ENCODE assay signal across 8 cellular contexts in genomic region chr11:89557338-89557737, GRCh38.
DNase-seq lines count a peak whose midpoint lies in the region; ATAC-seq, FAIRE-seq and TF ChIP-seq lines count a peak whose summit lies in the region.
"Not testable (repeated sequence)": the region's sequence is repeated elsewhere in the genome, so short reads cannot be mapped to it uniquely, and the experiment has no call there.

No MANE protein-coding gene starts in this region.

- H3K36me3 Mint-ChIP-seq in nephron progenitor cell (ENCODE audit: low read depth): not testable (repeated sequence)

- not testable (repeated sequence) for H3F3A ChIP-seq in smooth muscle cell (ENCODE audit: low read depth)

- peaks cover 52% of the 10 kb centered on the region for H3K4me1 Mint-ChIP-seq in nephron progenitor cell

- H3K27ac Mint-ChIP-seq in nephron progenitor cell: peak overlapping the region; percentile 73

- H3K79me1 ChIP-seq in H1 (ENCODE audit: low read depth, low read length): not testable (repeated sequence)

- H3K27me3 Mint-ChIP-seq in nephron progenitor cell (ENCODE audit: low read depth, poor library complexity): not testable (repeated sequence)

- not testable (repeated sequence) for H3K4me1 ChIP-seq in H1 (replicated peaks in 1 of 4; ENCODE audit: control insufficient read depth in 3 of 4, insufficient read depth in 4 of 4, low read length in 3 of 4); smooth muscle cell (ENCODE audit: low read depth)

- H3K9me3 Mint-ChIP-seq in nephron progenitor cell: not testable (repeated sequence)

- intact Hi-C loops in left colon (cut with DNase I, micrococcal nuclease): not testable (repeated sequence)

- not testable (repeated sequence) for H4K20me1 ChIP-seq in H1 (replicated peaks in 1 of 2; ENCODE audit: control insufficient read depth in 1 of 2, insufficient read depth in 2 of 2, low read length in 2 of 2); smooth muscle cell (ENCODE audit: low read depth)

- TF ChIP-seq CTCF in LNCaP clone FGC (IDR thresholded peaks at IDR 0.05; ENCODE audit: control insufficient read depth, extremely low read depth, insufficient read depth); H1 (IDR thresholded peaks at IDR 0.05; ENCODE audit: control extremely low read depth in 1 of 3, insufficient read depth in 1 of 3, low read depth in 1 of 3, low read length in 3 of 3); nephron progenitor cell (IDR thresholded peaks at IDR 0.05); smooth muscle cell (IDR thresholded peaks at IDR 0.05; ENCODE audit: borderline replicate concordance, insufficient read depth, poor library complexity, severe bottlenecking): not testable (repeated sequence)

- TF ChIP-seq RAD21 in H1 (IDR thresholded peaks at IDR 0.05 in 1 of 2, conservative IDR thresholded peaks at IDR 0.05 in 1 of 2; ENCODE audit: low read depth in 2 of 2, low read length in 2 of 2): not testable (repeated sequence)

- H3K27me3 ChIP-seq in H1 (replicated peaks in 1 of 4; ENCODE audit: control insufficient read depth in 3 of 4, extremely low read depth in 1 of 4, insufficient read depth in 3 of 4, low read length in 3 of 4): peaks cover 5 to 16% (median 7%) of the 10 kb centered on the region in 4 experiments
- not testable (repeated sequence) for H3K27me3 ChIP-seq in smooth muscle cell (ENCODE audit: low read depth)

- not testable (repeated sequence) for H4K8ac ChIP-seq in H1 (ENCODE audit: extremely low read depth, insufficient read depth, low read length)

- H2BK12ac ChIP-seq in H1 (ENCODE audit: low read depth, low read length): not testable (repeated sequence)

- H3K23me2 ChIP-seq in H1 (ENCODE audit: low read depth, low read length): not testable (repeated sequence)

- not testable (repeated sequence) for H3K27ac ChIP-seq in H1 (ENCODE audit: low read depth, low read length)
- H3K27ac ChIP-seq in smooth muscle cell (ENCODE audit: low read depth): peak overlapping the region; percentile 4

- H3K9ac ChIP-seq in H1 (replicated peaks in 1 of 4; ENCODE audit: extremely low read depth in 1 of 4, low read depth in 3 of 4, low read length in 3 of 4); smooth muscle cell (ENCODE audit: low read depth): not testable (repeated sequence)

- not testable (repeated sequence) for H3K9me3 ChIP-seq in H1 (ENCODE audit: insufficient read depth in 2 of 2, low read depth in 1 of 2, low read length in 1 of 2); smooth muscle cell (replicated peaks; ENCODE audit: low read depth)

- TF ChIP-seq EP300 in H1 (IDR thresholded peaks at IDR 0.05; ENCODE audit: borderline replicate concordance in 1 of 2, low read depth in 2 of 2, low read length in 2 of 2): not testable (repeated sequence)

- not testable (repeated sequence) for H3K18ac ChIP-seq in H1 (ENCODE audit: extremely low read depth, low read length)

- not testable (repeated sequence) for H2BK15ac ChIP-seq in H1 (ENCODE audit: low read length)

- not testable (repeated sequence) for H3K79me2 ChIP-seq in H1 (ENCODE audit: control insufficient read depth in 1 of 2, insufficient read depth in 2 of 2, low read length in 2 of 2); smooth muscle cell (ENCODE audit: low read depth)

- H3K4me2 ChIP-seq in H1 (ENCODE audit: insufficient read depth in 1 of 2, low read depth in 2 of 2, low read length in 2 of 2); smooth muscle cell: not testable (repeated sequence)

- not testable (repeated sequence) for H2BK120ac ChIP-seq in H1 (replicated peaks; ENCODE audit: low read depth, low read length)

- not testable (repeated sequence) for H3K23ac ChIP-seq in H1 (ENCODE audit: insufficient read length)

- H4K91ac ChIP-seq in H1 (replicated peaks; ENCODE audit: insufficient read length, low read length): not testable (repeated sequence)

- not testable (repeated sequence) for H2BK5ac ChIP-seq in H1 (ENCODE audit: low read depth, low read length)

- 85% methylated on average over 2 of the region's 2 CpGs; no CpG with 5 or more reads in 1 of the 2 experiments for WGBS in H1 (ENCODE audit: extremely low coverage in 1 of 2, insufficient coverage in 1 of 2, insufficient read length in 1 of 2, insufficient replicate concordance in 2 of 2, low coverage in 1 of 2, low lambda C conversion rate in 2 of 2, missing lambda C conversion rate in 1 of 2), 2 experiments
- 54% methylated on average over 2 of the region's 2 CpGs for WGBS in smooth muscle cell (ENCODE audit: low lambda C conversion rate)

- CTCF ChIA-PET in H1 (lab: Charles Lee; ENCODE audit: partially characterized antibody): not testable (repeated sequence)

- H2AK5ac ChIP-seq in H1 (ENCODE audit: low read depth, low read length): not testable (repeated sequence)

- not testable (repeated sequence) for H3K36me3 ChIP-seq in H1 (ENCODE audit: control insufficient read depth in 2 of 4, insufficient read depth in 4 of 4, low read length in 3 of 4); smooth muscle cell (ENCODE audit: low read depth)

- POLR2A ChIA-PET in H1 (lab: Charles Lee; ENCODE audit: partially characterized antibody): not testable (repeated sequence)

- not testable (repeated sequence) for H3K4me3 Mint-ChIP-seq in nephron progenitor cell

- not testable (repeated sequence) for H3K56ac ChIP-seq in H1 (replicated peaks; ENCODE audit: insufficient read length, low read depth, low read length)

- H3K4ac ChIP-seq in H1 (replicated peaks; ENCODE audit: insufficient read length, low read depth, low read length): not testable (repeated sequence)

- H4K5ac ChIP-seq in H1 (ENCODE audit: insufficient read length, low read depth, low read length): not testable (repeated sequence)

- H3K4me3 ChIP-seq in LNCaP clone FGC (ENCODE audit: low read depth, low read length); H1 (ENCODE audit: extremely low read depth in 1 of 4, insufficient read depth in 2 of 4, low read depth in 3 of 4, low read length in 4 of 4); smooth muscle cell: not testable (repeated sequence)

- H2AFZ ChIP-seq in H1 (ENCODE audit: low read length); smooth muscle cell (ENCODE audit: low read depth): not testable (repeated sequence)

- peak; percentile 48 for FAIRE-seq in H1 (lab: Jason Lieb, UNC)

- peak; percentile 99 for ATAC-seq in left colon

- H3K14ac ChIP-seq in H1 (ENCODE audit: insufficient read length): not testable (repeated sequence)

- DNase-seq in COR-L47 (lab: John Stamatoyannopoulos, UW): peak; percentile 69
- DNase-seq in LNCaP clone FGC (ENCODE audit: low read depth): peak; percentile 99
- DNase-seq in NCI-H510A (lab: John Stamatoyannopoulos, UW): peak; percentile 37
- DNase-seq in SIG-M5 treated with dmso at 0.1 percent for 504 hours (lab: John Stamatoyannopoulos, UW; ENCODE audit: unreplicated experiment): peak; percentile 1
- not testable (repeated sequence) for DNase-seq in H1 (ENCODE audit: low read depth in 1 of 2, low spot score in 2 of 2); left colon; nephron progenitor cell; smooth muscle cell (lab: John Stamatoyannopoulos, UW; ENCODE audit: unreplicated experiment)

- TF ChIP-seq POLR2A in H1 (IDR thresholded peaks at IDR 0.05; ENCODE audit: control extremely low read depth in 1 of 2, low read depth in 2 of 2, low read length in 2 of 2): not testable (repeated sequence)

- H2BK20ac ChIP-seq in H1 (ENCODE audit: low read length): not testable (repeated sequence)
